In genomic region chr7:43756368-43757072, GRCh38 we compare ENCODE assay signal across 10 cellular contexts. TPM values are rescaled to one million over a fixed set of nuclear protein-coding genes. Genes with fewer than 3 reads are reported as not detected.
DNase-seq lines count a peak whose midpoint lies in the region; ATAC-seq and TF ChIP-seq lines count a peak whose summit lies in the region.
"Had no signal": no experiment of that assay in that cellular context is flagged by ENCODE, and none has a peak within 500 bp of the region (broad histone marks: within the 10 kb centered on the region; RNA-seq: fewer than 3 reads in every experiment).

No MANE protein-coding gene starts in this region.

- H3K4me3 ChIP-seq in AG09309 (ENCODE audit: control insufficient read depth, low read depth, low read length), result no peak overlapping the region
- H3K4me3 ChIP-seq in fibroblast of villous mesenchyme (ENCODE audit: low read depth, low read length), result no peak overlapping the region
- H3K4me3 ChIP-seq: ascending aorta had no signal

- TF ChIP-seq CTCF in AG09309 (IDR thresholded peaks at IDR 0.05; ENCODE audit: control insufficient read depth, insufficient read depth, low read depth, low read length, missing control alignments) (no peak), fibroblast of villous mesenchyme (IDR thresholded peaks at IDR 0.05; ENCODE audit: insufficient read depth, low read depth, low read length) (no peak)

- DNase-seq in AG09309 (ENCODE audit: low read depth) (peak; percentile 20), T1000 (lab: John Stamatoyannopoulos, UW) (peak; percentile 23), fibroblast of villous mesenchyme (ENCODE audit: low read depth) (peak; percentile 63), NCI-H187 (lab: John Stamatoyannopoulos, UW) (no peak), AML-193 (lab: John Stamatoyannopoulos, UW) (no peak)
- DNase-seq in activated effector memory CD4-positive, alpha-beta T cell treated with Interleukin-2 at 50 U/mL for 16 hours, result no peak
- DNase-seq: NCI-H510A had no signal

- peak; percentile 28 for ATAC-seq in GM21529 (IDR thresholded peaks at IDR 0.05; ENCODE audit: unreplicated experiment)
- ATAC-seq in HG02623 (IDR thresholded peaks at IDR 0.05; ENCODE audit: unreplicated experiment), result no peak

RNA-seq across cellular contexts. Expression of gene BLVRA, which starts 2.0 kb away (rescaled TPM):
- total RNA-seq in fibroblast of villous mesenchyme, result 14.7 and 24.2 TPM in 2 replicates

RNA-seq across cellular contexts. Expression of gene COA1, which starts 27.2 kb away (rescaled TPM):
- 37.7 and 41.5 TPM in 2 replicates for total RNA-seq in fibroblast of villous mesenchyme

Comparison
In these comparisons a context has a peak if more than half of its experiments do, and no peak if none do; other contexts are left out.
1. DNase-seq: peak in AG09309 (single experiment), T1000 (single experiment) and fibroblast of villous mesenchyme (single experiment); none in NCI-H187 (0 of 2), activated effector memory CD4-positive, alpha-beta T cell treated with Interleukin-2 at 50 U/mL for 16 hours (single experiment) and AML-193 (0 of 2).